ENCODE assay signal across 8 cellular contexts in the genomic region with DNA sequence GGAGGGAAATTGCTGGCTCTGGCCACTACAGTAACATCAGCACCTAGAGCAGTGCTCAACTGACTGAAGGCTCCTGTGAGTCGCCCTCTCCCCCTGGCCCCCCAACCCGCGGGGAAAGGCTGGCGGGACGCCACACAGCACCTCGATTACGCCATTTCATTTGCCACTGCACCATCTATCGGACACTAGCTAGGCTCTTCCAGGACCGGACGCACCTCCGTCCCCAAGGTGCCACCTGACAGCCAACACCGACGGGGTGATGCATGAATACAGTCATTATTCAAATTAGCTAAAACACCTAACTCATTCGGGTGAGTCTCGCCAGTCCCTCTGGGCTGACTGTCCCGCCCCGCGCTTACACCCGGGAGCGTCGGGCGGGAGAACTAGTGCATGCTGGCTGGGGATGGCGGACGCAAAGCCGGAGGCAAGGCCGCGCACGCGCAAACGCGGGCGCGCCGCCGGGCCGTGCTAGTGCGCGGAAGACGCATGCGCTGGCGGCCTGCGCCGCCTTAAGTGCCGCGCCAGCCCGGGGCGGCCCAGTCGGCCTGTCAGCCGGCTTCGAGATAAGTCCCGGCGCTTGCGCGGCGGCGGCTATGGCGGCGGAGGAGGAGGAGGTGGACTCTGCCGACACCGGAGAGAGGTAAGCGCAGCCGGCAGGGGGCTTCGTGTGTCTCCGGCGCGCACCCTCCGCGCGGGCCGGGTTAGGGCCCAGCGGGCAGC. TPM values are rescaled to one million over a fixed set of nuclear protein-coding genes. Genes with fewer than 3 reads are reported as not detected.
DNase-seq lines count a peak whose midpoint lies in the region; ATAC-seq and TF ChIP-seq lines count a peak whose summit lies in the region.

Gene ABHD5 (plus strand): TSS at position 539 of the 720 bp plus-strand sequence. CDS start 55 bp downstream, at position 594.

- no peaks in the 10 kb centered on the region for H3K27me3 Mint-ChIP-seq in activated T-helper 17 cell treated with anti-CD3 and anti-CD28 coated beads, Interleukin-2, amount 50 U/mL, for 72 hours
- H3K27me3 Mint-ChIP-seq in natural killer cell (ENCODE audit: low read depth in 2 of 2), result peaks cover 0 to 3% of the 10 kb centered on the region in 2 donors

- H3K9me3 Mint-ChIP-seq in activated T-helper 17 cell treated with anti-CD3 and anti-CD28 coated beads, Interleukin-2, amount 50 U/mL, for 72 hours, result no peaks in the 10 kb centered on the region
- H3K9me3 Mint-ChIP-seq in natural killer cell, result no peaks in the 10 kb centered on the region

- DNase-seq in Daoy (ENCODE audit: low read depth), result peak; percentile 95
- DNase-seq in RPMI8226, result peak; percentile 96
- peak; percentile 93 for DNase-seq in fibroblast of mammary gland (ENCODE audit: low read depth)
- peak; percentile 91 for DNase-seq in natural killer cell
- DNase-seq in stimulated activated naive CD4-positive, alpha-beta T cell treated with Interleukin-2 at 50 U/mL for 16 hours (lab: John Stamatoyannopoulos, UW), result peak; percentile 91

- no peaks in the 10 kb centered on the region for H3K36me3 ChIP-seq in KOPT-K1 (ENCODE audit: insufficient read depth, low read length)

- intact Hi-C loops in natural killer cell (cut with micrococcal nuclease), result loop anchor here (1.0 kb wide), 1 partner anchor 68 kb away; the partner anchor contains the start of gene ANO10

- peak within 1 kb of the TSS; percentile 57 for H3K4me3 ChIP-seq in fibroblast of mammary gland (ENCODE audit: control insufficient read depth, low read depth, low read length)

- peak within 1 kb of the TSS; percentile 63 for H3K27ac ChIP-seq in KOPT-K1 (ENCODE audit: low read depth, low read length, poor library complexity, severe bottlenecking)

- ATAC-seq in GM21786 (IDR thresholded peaks at IDR 0.05; ENCODE audit: unreplicated experiment), result peak; percentile 80
- peak; percentile 87 for ATAC-seq in activated T-helper 17 cell treated with anti-CD3 and anti-CD28 coated beads, Interleukin-2, amount 50 U/mL, for 72 hours (replicated peaks)
- peak; percentile 85 to 95 (median 91) for ATAC-seq in natural killer cell

- H3K36me3 Mint-ChIP-seq in activated T-helper 17 cell treated with anti-CD3 and anti-CD28 coated beads, Interleukin-2, amount 50 U/mL, for 72 hours (ENCODE audit: low read depth), result no peaks in the 10 kb centered on the region
- H3K36me3 Mint-ChIP-seq in natural killer cell, result no peaks in the 10 kb centered on the region

- H3K9me3 ChIP-seq in KOPT-K1 (ENCODE audit: insufficient read depth, low read length, poor library complexity, severe bottlenecking), result no peaks in the 10 kb centered on the region

- H3K27ac Mint-ChIP-seq in activated T-helper 17 cell treated with anti-CD3 and anti-CD28 coated beads, Interleukin-2, amount 50 U/mL, for 72 hours, result peak within 1 kb of the TSS; percentile 66
- H3K27ac Mint-ChIP-seq in natural killer cell, result peak within 1 kb of the TSS; percentile 88 to 97

- peaks cover 24% of the 10 kb centered on the region for H3K4me1 Mint-ChIP-seq in activated T-helper 17 cell treated with anti-CD3 and anti-CD28 coated beads, Interleukin-2, amount 50 U/mL, for 72 hours
- H3K4me1 Mint-ChIP-seq in natural killer cell, result peaks cover 22 to 37% of the 10 kb centered on the region in 2 donors

- TF ChIP-seq CTCF in fibroblast of mammary gland (conservative IDR thresholded peaks at IDR 0.05; ENCODE audit: control insufficient read depth, insufficient read depth, low read depth, low read length) (no peak), natural killer cell (IDR thresholded peaks at IDR 0.05) (peak; percentile 27)

- H3K4me3 Mint-ChIP-seq in activated T-helper 17 cell treated with anti-CD3 and anti-CD28 coated beads, Interleukin-2, amount 50 U/mL, for 72 hours, result peak within 1 kb of the TSS; percentile 83
- H3K4me3 Mint-ChIP-seq in natural killer cell, result peak within 1 kb of the TSS; percentile 91

RNA-seq across cellular contexts. Expression of gene ABHD5, which starts in this region (rescaled TPM):
- 28.4 and 33.4 TPM in 2 replicates for total RNA-seq in Daoy (2014; rRNA removed; shearing (Covaris generic))
- 10 to 100 TPM in 1 of 2 donors, 1 to 10 TPM in 1; 8.3 to 17.3 TPM for total RNA-seq in activated T-helper 17 cell treated with anti-CD3 and anti-CD28 coated beads, Interleukin-2, amount 50 U/mL, for 72 hours
- total RNA-seq in natural killer cell, result 10 to 100 TPM; 14.1 to 58.6 (median 16.6) TPM

Comparison
In these comparisons a context has a peak if more than half of its experiments do, and no peak if none do; other contexts are left out.
1. Peak in every context shown above with its lines: DNase-seq, ATAC-seq, H3K4me3 ChIP-seq and H3K27ac ChIP-seq.